Comparison of ENCODE assay signal across 8 cellular contexts in genomic region chr14:105475916-105476845, GRCh38. TPM values are rescaled to one million over a fixed set of nuclear protein-coding genes. Genes with fewer than 3 reads are reported as not detected.
DNase-seq lines count a peak whose midpoint lies in the region; ATAC-seq and TF ChIP-seq lines count a peak whose summit lies in the region.

No MANE protein-coding gene starts in this region.

- H3K27me3 ChIP-seq in cardiac muscle cell (peaks cover 14% of the 10 kb centered on the region), lung (ENCODE audit: control insufficient read depth, insufficient read depth) (no peaks in the 10 kb centered on the region), thyroid gland (no peaks in the 10 kb centered on the region)

- H3K27ac ChIP-seq in cardiac muscle cell (peak overlapping the region; percentile 90), coronary artery (peak overlapping the region; percentile 95 to 100), lung (ENCODE audit: low read depth in 1 of 2, low read length in 1 of 2) (peak overlapping the region; percentile 96 to 100), thyroid gland (peak overlapping the region; percentile 79 to 94 (median 92))

- H3K9me3 ChIP-seq in cardiac muscle cell (ENCODE audit: low read depth) (no peaks in the 10 kb centered on the region), lung (ENCODE audit: control insufficient read depth in 2 of 2, insufficient read depth in 1 of 2, low read length in 1 of 2) (no peaks in the 10 kb centered on the region), thyroid gland (no peaks in the 10 kb centered on the region)

- H3K36me3 ChIP-seq in cardiac muscle cell (peaks cover 8% of the 10 kb centered on the region), lung (ENCODE audit: control insufficient read depth in 2 of 2, insufficient read depth in 2 of 2, low read length in 2 of 2) (peaks cover 0 to 8% of the 10 kb centered on the region in 2 donors), thyroid gland (peaks cover 4 to 6% of the 10 kb centered on the region in 2 donors)

- DNase-seq in cardiac muscle cell (ENCODE audit: low read depth in 1 of 2, low spot score in 1 of 2) (peak in 1 of 2 donors; percentile 72), cardiac septum (ENCODE audit: low spot score) (no peak), coronary artery (ENCODE audit: low spot score) (peak; percentile 90), lung (ENCODE audit: low spot score) (no peak), thyroid gland (peak; percentile 95 to 96), OCI-M2 (lab: John Stamatoyannopoulos, UW; ENCODE audit: unreplicated experiment) (no peak)

- peak in 1 of 2 donors; percentile 86 for TF ChIP-seq POLR2A in thyroid gland (IDR thresholded peaks at IDR 0.05)

- ATAC-seq in lung (ENCODE audit: insufficient read depth, low FRiP score) (no peak), HG03045 (IDR thresholded peaks at IDR 0.05; ENCODE audit: unreplicated experiment) (no peak), GM21360 (IDR thresholded peaks at IDR 0.05; ENCODE audit: unreplicated experiment) (no peak)

- TF ChIP-seq CTCF in cardiac muscle cell (IDR thresholded peaks at IDR 0.05; ENCODE audit: low read depth, low read length) (no peak), coronary artery (IDR thresholded peaks at IDR 0.05) (no peak), lung (IDR thresholded peaks at IDR 0.05; ENCODE audit: control extremely low read depth, extremely low read depth) (no peak), thyroid gland (IDR thresholded peaks at IDR 0.05) (peak in 1 of 6 experiments; percentile 29)

- H3K4me1 ChIP-seq in cardiac muscle cell (ENCODE audit: low read depth) (peaks cover 51% of the 10 kb centered on the region), lung (ENCODE audit: control insufficient read depth in 2 of 2, insufficient read depth in 2 of 2, low read length in 2 of 2) (peaks cover 0 to 17% of the 10 kb centered on the region in 2 donors), thyroid gland (peaks cover 52 to 61% of the 10 kb centered on the region in 2 donors)

- H3K4me3 ChIP-seq in cardiac muscle cell (peak overlapping the region; percentile 95), coronary artery (peak overlapping the region; percentile 97), lung (peak overlapping the region; percentile 75), thyroid gland (replicated peaks in 1 of 3) (peak overlapping the region in 2 of 3 donors; percentile 69 to 72)

- intact Hi-C loops in cardiac septum (cut with DNase I): loop anchor here (2.0 kb wide), 1 partner anchor 15 kb away; the partner anchor contains the start of gene TEDC1
- intact Hi-C loops in thyroid gland (cut with DNase I): loop anchor here (10.0 kb wide), 1 partner anchor 401 kb away; no protein-coding TSS in a partner anchor

- 19 to 26% methylated on average over 30 of the region's 30 CpGs for WGBS in lung, 2 donors
- WGBS in thyroid gland, 2 donors: 0 to 2% methylated on average over 10 to 12 of the region's 30 CpGs

RNA-seq across cellular contexts. Expression of gene CRIP2, which starts 1.6 kb away (rescaled TPM):
- total RNA-seq in cardiac muscle cell (804 and 1,173 TPM in 2 replicates), cardiac septum (918 TPM), lung (100 to 1,000 TPM; 135 to 267 TPM), thyroid gland (100 to 1,000 TPM; 101 to 160 (median 136) TPM)
- polyA plus RNA-seq in cardiac muscle cell (1,364 and 1,845 TPM in 2 replicates), lung (100 to 1,000 TPM; 194 to 216 TPM)

RNA-seq across cellular contexts. Expression of gene CRIP1, which starts 10.5 kb away (rescaled TPM):
- total RNA-seq in cardiac muscle cell (46.9 and 51.1 TPM in 2 replicates), cardiac septum (68.2 TPM), lung (100 to 1,000 TPM in 1 of 2 donors, 10 to 100 TPM in 1; 72.8 to 422 TPM), thyroid gland (10 to 100 TPM in 3 of 4 donors, 1 to 10 TPM in 1; 6.0 to 30.8 (median 18.5) TPM)
- polyA plus RNA-seq in cardiac muscle cell (196 and 203 TPM in 2 replicates), lung (100 to 1,000 TPM; 181 to 465 TPM)

RNA-seq across cellular contexts. Expression of gene TEDC1, which starts 14.9 kb away (rescaled TPM):
- total RNA-seq in cardiac muscle cell (32.0 and 33.0 TPM in 2 replicates), cardiac septum (3.8 TPM), lung (10 to 100 TPM in 1 of 2 donors, 1 to 10 TPM in 1; 5.8 to 20.8 TPM), thyroid gland (10 to 100 TPM in 2 of 4 donors, 1 to 10 TPM in 2; 3.4 to 13.9 (median 8.5) TPM)
- polyA plus RNA-seq in cardiac muscle cell (27.4 and 27.6 TPM in 2 replicates), lung (10 to 100 TPM; 12.8 to 16.0 TPM)

RNA-seq across cellular contexts. Expression of gene TMEM121, which starts 50.2 kb away (rescaled TPM):
- total RNA-seq in cardiac muscle cell (6.8 and 8.8 TPM in 2 replicates), cardiac septum (1.3 TPM), lung (1 to 10 TPM; 3.0 to 5.4 TPM), thyroid gland (10 to 100 TPM in 3 of 4 donors, 1 to 10 TPM in 1; 9.3 to 19.1 (median 15.2) TPM)
- polyA plus RNA-seq in cardiac muscle cell (4.4 and 6.4 TPM in 2 replicates), lung (1 to 10 TPM; 1.1 to 2.6 TPM)

RNA-seq across cellular contexts. Expression of gene MTA1, which starts 56.6 kb away (rescaled TPM):
- total RNA-seq in cardiac muscle cell (136 and 208 TPM in 2 replicates), cardiac septum (140 TPM), lung (100 to 1,000 TPM in 1 of 2 donors, 10 to 100 TPM in 1; 64.7 to 113 TPM), thyroid gland (100 to 1,000 TPM in 2 of 4 donors, 10 to 100 TPM in 2; 66.2 to 111 (median 90.0) TPM)
- polyA plus RNA-seq in cardiac muscle cell (110 and 149 TPM in 2 replicates), lung (10 to 100 TPM; 40.2 to 62.6 TPM)

Comparison
In these comparisons a context has a peak if more than half of its experiments do, and no peak if none do; other contexts are left out.
1. DNase-seq: peak in coronary artery (single experiment) and thyroid gland (2 of 2); none in cardiac septum (single experiment), lung (single experiment) and OCI-M2 (single experiment).
2. Peak in every context shown above with its lines, with median percentiles within 50 percentile points of each other: H3K27ac ChIP-seq and H3K4me3 ChIP-seq.